7 cellular contexts compared by ENCODE assay signal in the genomic region with DNA sequence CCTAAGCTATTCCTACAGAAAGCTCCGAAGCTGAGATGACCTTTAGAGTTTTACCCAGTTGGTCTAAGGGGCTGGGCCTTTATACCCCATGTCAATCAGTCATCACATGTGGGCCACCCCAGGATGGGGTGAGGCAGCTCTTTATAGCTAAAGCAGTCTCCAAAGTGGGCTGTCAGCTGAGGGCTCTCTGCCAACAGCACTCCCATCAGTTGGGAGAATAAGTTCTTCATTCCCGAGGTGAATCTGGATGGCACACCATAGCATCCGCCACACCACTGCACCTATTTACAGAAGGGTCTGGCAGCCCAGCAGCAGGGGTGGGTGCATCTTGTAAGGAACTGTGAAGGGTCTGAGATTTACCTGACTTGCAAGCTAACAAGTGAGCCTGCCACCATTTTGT. TPM values are rescaled to one million over a fixed set of nuclear protein-coding genes. Genes with fewer than 3 reads are reported as not detected.
"Had no signal": no experiment of that assay in that cellular context is flagged by ENCODE, and none has a peak within 500 bp of the region (broad histone marks: within the 10 kb centered on the region; RNA-seq: fewer than 3 reads in every experiment).

No MANE protein-coding gene starts in this region.

- H3K27ac ChIP-seq: HL-60 had no signal

- H3K9me3 Mint-ChIP-seq: IgD-negative memory B cell had no signal

- H3K27ac Mint-ChIP-seq: IgD-negative memory B cell had no signal

- H3K4me3 Mint-ChIP-seq: IgD-negative memory B cell had no signal

- H3K4me1 Mint-ChIP-seq: IgD-negative memory B cell had no signal

- DNase-seq: IMR-90, KBM-7, KG1 had no signal

- H3K4me3 ChIP-seq: K562 had no signal

- H3K27me3 Mint-ChIP-seq: IgD-negative memory B cell had no signal

- ATAC-seq: HepG2, K562 had no signal

RNA-seq across cellular contexts. Expression of a gene that starts 52.1 kb away (rescaled TPM):
- polyA plus RNA-seq: IgD-negative memory B cell had no signal
